11 cellular contexts compared by ENCODE assay signal in genomic region chr4:37873383-37873782, GRCh38. TPM values are rescaled to one million over a fixed set of nuclear protein-coding genes. Genes with fewer than 3 reads are reported as not detected.
DNase-seq lines count a peak whose midpoint lies in the region; ATAC-seq and TF ChIP-seq lines count a peak whose summit lies in the region.
"Had no signal": no experiment of that assay in that cellular context is flagged by ENCODE, and none has a peak within 500 bp of the region (broad histone marks: within the 10 kb centered on the region; RNA-seq: fewer than 3 reads in every experiment).

No MANE protein-coding gene starts in this region.

- no peaks in the 10 kb centered on the region for H3K9me3 Mint-ChIP-seq in activated CD8-positive, alpha-beta T cell treated with anti-CD3 and anti-CD28 coated beads for 36 hours
- H3K9me3 Mint-ChIP-seq in activated CD8-positive, alpha-beta T cell treated with anti-CD3 and anti-CD28 coated beads, Interleukin-2, amount 10 ng/mL, durations not matched to agents 7 days and 5 days (ENCODE audit: insufficient read depth) = no peaks in the 10 kb centered on the region
- no peaks in the 10 kb centered on the region for H3K9me3 Mint-ChIP-seq in activated T-helper 17 cell treated with anti-CD3 and anti-CD28 coated beads, Interleukin-2, amount 50 U/mL, for 72 hours

- H3K4me3 ChIP-seq in stomach smooth muscle (ENCODE audit: low read length in 2 of 2) = no peak overlapping the region
- no peak overlapping the region for H3K4me3 ChIP-seq in A673 (ENCODE audit: low read depth, low read length, poor library complexity, severe bottlenecking)
- H3K4me3 ChIP-seq: psoas muscle had no signal

- H3K36me3 ChIP-seq in stomach smooth muscle (ENCODE audit: control insufficient read depth in 2 of 2, insufficient read depth in 2 of 2, low read length in 2 of 2) (peaks cover 0 to 3% of the 10 kb centered on the region in 2 donors), A673 (ENCODE audit: insufficient read depth, low read length, poor library complexity, severe bottlenecking) (no peaks in the 10 kb centered on the region)

- peaks cover 14% of the 10 kb centered on the region for H3K36me3 Mint-ChIP-seq in activated CD8-positive, alpha-beta T cell treated with anti-CD3 and anti-CD28 coated beads for 36 hours (ENCODE audit: low read depth)
- H3K36me3 Mint-ChIP-seq in activated CD8-positive, alpha-beta T cell treated with anti-CD3 and anti-CD28 coated beads, Interleukin-2, amount 10 ng/mL, durations not matched to agents 7 days and 5 days (ENCODE audit: low read depth) = peaks cover 15% of the 10 kb centered on the region
- no peaks in the 10 kb centered on the region for H3K36me3 Mint-ChIP-seq in activated T-helper 17 cell treated with anti-CD3 and anti-CD28 coated beads, Interleukin-2, amount 50 U/mL, for 72 hours (ENCODE audit: low read depth)

- intact Hi-C loops in activated CD8-positive, alpha-beta T cell treated with anti-CD3 and anti-CD28 coated beads for 36 hours (cut with micrococcal nuclease) = no loop called here
- intact Hi-C loops in A673 (cut with micrococcal nuclease; ENCODE audit: unreplicated experiment) (no loop called here), posterior cingulate gyrus (cut with DNase I) (no loop called here)

- CTCF ChIA-PET in activated CD8-positive, alpha-beta T cell treated with anti-CD3 and anti-CD28 coated beads for 36 hours (lab: Charles Lee) = no interaction called here
- CTCF ChIA-PET in activated CD8-positive, alpha-beta T cell treated with anti-CD3 and anti-CD28 coated beads, Interleukin-2, amount 10 ng/mL, durations not matched to agents 7 days and 5 days (lab: Charles Lee) = no interaction called here
- CTCF ChIA-PET in A673 (lab: Charles Lee) = no interaction called here

- peak; percentile 72 for ATAC-seq in activated CD8-positive, alpha-beta T cell treated with anti-CD3 and anti-CD28 coated beads for 36 hours
- no peak for ATAC-seq in activated CD8-positive, alpha-beta T cell treated with anti-CD3 and anti-CD28 coated beads, Interleukin-2, amount 10 ng/mL, durations not matched to agents 7 days and 5 days
- peak; percentile 49 for ATAC-seq in activated T-helper 17 cell treated with anti-CD3 and anti-CD28 coated beads, Interleukin-2, amount 50 U/mL, for 72 hours (replicated peaks)
- no peak for ATAC-seq in HG03196 (IDR thresholded peaks at IDR 0.05; ENCODE audit: unreplicated experiment)

- DNase-seq in activated CD8-positive, alpha-beta T cell treated with anti-CD3 and anti-CD28 coated beads for 36 hours = no peak
- no peak for DNase-seq in activated CD8-positive, alpha-beta T cell treated with anti-CD3 and anti-CD28 coated beads, Interleukin-2, amount 10 ng/mL, durations not matched to agents 7 days and 5 days
- DNase-seq in iris pigment epithelial cell (ENCODE audit: low read depth) (peak; percentile 90), A673 (ENCODE audit: low spot score) (no peak), posterior cingulate gyrus (no peak)
- DNase-seq: activated CD8-positive, alpha-beta memory T cell treated with anti-CD3 and anti-CD28 coated beads, Interleukin-2, amount 50 U/mL, for 48 hours; NCI-H2227 treated with DMSO at 0.1 percent for 48 hours; psoas muscle had no signal

- H3K27me3 Mint-ChIP-seq in activated CD8-positive, alpha-beta T cell treated with anti-CD3 and anti-CD28 coated beads for 36 hours = no peaks in the 10 kb centered on the region
- H3K27me3 Mint-ChIP-seq in activated CD8-positive, alpha-beta T cell treated with anti-CD3 and anti-CD28 coated beads, Interleukin-2, amount 10 ng/mL, durations not matched to agents 7 days and 5 days (ENCODE audit: low read depth) = no peaks in the 10 kb centered on the region
- H3K27me3 Mint-ChIP-seq in activated T-helper 17 cell treated with anti-CD3 and anti-CD28 coated beads, Interleukin-2, amount 50 U/mL, for 72 hours = no peaks in the 10 kb centered on the region

- no peak for TF ChIP-seq CTCF in activated CD8-positive, alpha-beta T cell treated with anti-CD3 and anti-CD28 coated beads for 36 hours (IDR thresholded peaks at IDR 0.05)
- TF ChIP-seq CTCF in A673 (conservative IDR thresholded peaks at IDR 0.05; ENCODE audit: low read depth, low read length) = no peak

- H3K27me3 ChIP-seq in stomach smooth muscle (ENCODE audit: control insufficient read depth in 1 of 2, insufficient read depth in 2 of 2, low read length in 2 of 2) (no peaks in the 10 kb centered on the region), A673 (replicated peaks; ENCODE audit: insufficient read depth, low read depth, low read length, poor library complexity) (no peaks in the 10 kb centered on the region)

- peaks cover 22% of the 10 kb centered on the region for H3K4me1 Mint-ChIP-seq in activated CD8-positive, alpha-beta T cell treated with anti-CD3 and anti-CD28 coated beads for 36 hours (ENCODE audit: low read depth)
- peaks cover 23% of the 10 kb centered on the region for H3K4me1 Mint-ChIP-seq in activated CD8-positive, alpha-beta T cell treated with anti-CD3 and anti-CD28 coated beads, Interleukin-2, amount 10 ng/mL, durations not matched to agents 7 days and 5 days (ENCODE audit: low read depth)
- peaks cover 5% of the 10 kb centered on the region for H3K4me1 Mint-ChIP-seq in activated T-helper 17 cell treated with anti-CD3 and anti-CD28 coated beads, Interleukin-2, amount 50 U/mL, for 72 hours

- H3K4me1 ChIP-seq in stomach smooth muscle (ENCODE audit: control insufficient read depth, insufficient read depth, low read length) (peaks cover 12% of the 10 kb centered on the region), A673 (ENCODE audit: insufficient read depth, low read length, poor library complexity, severe bottlenecking) (no peaks in the 10 kb centered on the region)
- H3K4me1 ChIP-seq: psoas muscle had no signal

- H3K9me3 ChIP-seq in stomach smooth muscle (ENCODE audit: control insufficient read depth in 2 of 2, low read length in 2 of 2) = no peaks in the 10 kb centered on the region
- no peaks in the 10 kb centered on the region for H3K9me3 ChIP-seq in A673 (ENCODE audit: low read depth, low read length, poor library complexity, severe bottlenecking)
- H3K9me3 ChIP-seq: psoas muscle had no signal

- H3K4me3 Mint-ChIP-seq in activated CD8-positive, alpha-beta T cell treated with anti-CD3 and anti-CD28 coated beads for 36 hours = no peak overlapping the region
- H3K4me3 Mint-ChIP-seq in activated CD8-positive, alpha-beta T cell treated with anti-CD3 and anti-CD28 coated beads, Interleukin-2, amount 10 ng/mL, durations not matched to agents 7 days and 5 days = no peak overlapping the region
- H3K4me3 Mint-ChIP-seq in activated T-helper 17 cell treated with anti-CD3 and anti-CD28 coated beads, Interleukin-2, amount 50 U/mL, for 72 hours = no peak overlapping the region

- no peak overlapping the region for H3K9ac ChIP-seq in stomach smooth muscle (ENCODE audit: low read length in 2 of 2)

- no TSS peak for BruUV-seq in A673 (replicated peaks; lab: Mats Ljungman, UMichigan)

- H3K27ac ChIP-seq in stomach smooth muscle (ENCODE audit: low read length) (peak overlapping the region; percentile 80), A673 (ENCODE audit: low read depth, low read length, poor library complexity, severe bottlenecking) (no peak overlapping the region)
- H3K27ac ChIP-seq: psoas muscle had no signal

- POLR2A ChIA-PET in activated CD8-positive, alpha-beta T cell treated with anti-CD3 and anti-CD28 coated beads for 36 hours (lab: Charles Lee) = no interaction called here
- POLR2A ChIA-PET in activated CD8-positive, alpha-beta T cell treated with anti-CD3 and anti-CD28 coated beads, Interleukin-2, amount 10 ng/mL, durations not matched to agents 7 days and 5 days (lab: Charles Lee) = no interaction called here
- POLR2A ChIA-PET in A673 (lab: Charles Lee; ENCODE audit: low non-redundant PET) = no interaction called here

- H3K27ac Mint-ChIP-seq in activated CD8-positive, alpha-beta T cell treated with anti-CD3 and anti-CD28 coated beads for 36 hours = no peak overlapping the region
- no peak overlapping the region for H3K27ac Mint-ChIP-seq in activated CD8-positive, alpha-beta T cell treated with anti-CD3 and anti-CD28 coated beads, Interleukin-2, amount 10 ng/mL, durations not matched to agents 7 days and 5 days
- H3K27ac Mint-ChIP-seq in activated T-helper 17 cell treated with anti-CD3 and anti-CD28 coated beads, Interleukin-2, amount 50 U/mL, for 72 hours = no peak overlapping the region

RNA-seq across cellular contexts. Expression of gene TBC1D1, which starts 17.5 kb away (rescaled TPM):
- total RNA-seq in activated CD8-positive, alpha-beta T cell treated with anti-CD3 and anti-CD28 coated beads for 36 hours = 10 to 100 TPM; 79.4 to 91.4 TPM
- 10 to 100 TPM; 84.4 to 87.6 TPM for total RNA-seq in activated CD8-positive, alpha-beta T cell treated with anti-CD3 and anti-CD28 coated beads, Interleukin-2, amount 10 ng/mL, durations not matched to agents 7 days and 5 days
- 10 to 100 TPM; 29.9 to 39.0 TPM for total RNA-seq in activated T-helper 17 cell treated with anti-CD3 and anti-CD28 coated beads, Interleukin-2, amount 50 U/mL, for 72 hours
- 42.6 and 54.0 TPM in 2 replicates for total RNA-seq in A673 (2021)

RNA-seq across cellular contexts. Expression of gene PGM2, which starts 46.9 kb away (rescaled TPM):
- total RNA-seq in activated CD8-positive, alpha-beta T cell treated with anti-CD3 and anti-CD28 coated beads for 36 hours = 10 to 100 TPM; 63.0 to 67.6 TPM
- 10 to 100 TPM; 49.2 to 54.5 TPM for total RNA-seq in activated CD8-positive, alpha-beta T cell treated with anti-CD3 and anti-CD28 coated beads, Interleukin-2, amount 10 ng/mL, durations not matched to agents 7 days and 5 days
- 10 to 100 TPM; 42.2 to 67.0 TPM for total RNA-seq in activated T-helper 17 cell treated with anti-CD3 and anti-CD28 coated beads, Interleukin-2, amount 50 U/mL, for 72 hours
- total RNA-seq in A673 (2021) = 27.4 and 31.0 TPM in 2 replicates

Comparison
In these comparisons a context has a peak if more than half of its experiments do, and no peak if none do; other contexts are left out.
1. ATAC-seq: peak in activated CD8-positive, alpha-beta T cell treated with anti-CD3 and anti-CD28 coated beads for 36 hours (single experiment) and activated T-helper 17 cell treated with anti-CD3 and anti-CD28 coated beads, Interleukin-2, amount 50 U/mL, for 72 hours (single experiment); none in activated CD8-positive, alpha-beta T cell treated with anti-CD3 and anti-CD28 coated beads, Interleukin-2, amount 10 ng/mL, durations not matched to agents 7 days and 5 days (single experiment) and HG03196 (single experiment).